1 cellular context compared by ENCODE assay signal in genomic region chr4:53377319-53378170, GRCh38.
TF ChIP-seq lines count a peak whose summit lies in the region.

Gene FIP1L1, plus strand, starts transcription at chr4:53377641. Its CDS starts 198 bp downstream, at chr4:53377839.

TF ChIP-seq in GM12878, 131 proteins besides CTCF, POLR2A, EP300 and RAD21 (continued from another document and continues in another):
- 0 out of 2 replicates have a peak, but pooled peaks have one; percentile 18 for TF ChIP-seq MLLT1 (IDR thresholded peaks at IDR 0.05)
- no peak for TF ChIP-seq E2F8 (IDR thresholded peaks at IDR 0.05; ENCODE audit: low read depth, partially characterized antibody)
- TF ChIP-seq LARP7 (IDR thresholded peaks at IDR 0.05) = peak; percentile 84
- peak; percentile 18; the same call in 1 of the 2 replicates for TF ChIP-seq RELB (IDR thresholded peaks at IDR 0.05; ENCODE audit: low read depth)
- TF ChIP-seq BCLAF1 (IDR thresholded peaks at IDR 0.05) = no peak
- 0 out of 2 replicates have a peak, but pooled peaks have one; percentile 15 for TF ChIP-seq MAX (IDR thresholded peaks at IDR 0.05; ENCODE audit: low read depth, low read length)
- TF ChIP-seq BHLHE40 (IDR thresholded peaks at IDR 0.05; ENCODE audit: borderline replicate concordance in 1 of 2, low read depth in 2 of 2, low read length in 1 of 2) = peak in 1 of 2 experiments; percentile 36; a peak in 3 of 4 replicates
- no peak for TF ChIP-seq SMARCA5 (IDR thresholded peaks at IDR 0.05)
- peak; percentile 90 for TF ChIP-seq NRF1 (conservative IDR thresholded peaks at IDR 0.05; ENCODE audit: low read depth, low read length)
- TF ChIP-seq ATF3 (IDR thresholded peaks at IDR 0.05; ENCODE audit: borderline replicate concordance, extremely low read depth, low read depth, low read length) = no peak
- no peak; the same call in 1 of the 2 replicates for TF ChIP-seq NR2C1 (IDR thresholded peaks at IDR 0.05)
- TF ChIP-seq ELK1 (IDR thresholded peaks at IDR 0.05; ENCODE audit: low read depth, low read length) = 0 out of 2 replicates have a peak, but pooled peaks have one; percentile 45
- no peak for TF ChIP-seq MEF2A (IDR thresholded peaks at IDR 0.05; ENCODE audit: insufficient read depth, low read depth, low read length)
- peak; percentile 67; the same call in 1 of the 2 replicates for TF ChIP-seq ZBTB11 (CRISPR knock-in tag; IDR thresholded peaks at IDR 0.05)
- no peak for TF ChIP-seq FOXM1 (IDR thresholded peaks at IDR 0.05; ENCODE audit: low read depth, low read length)
- TF ChIP-seq SRF (IDR thresholded peaks at IDR 0.05; ENCODE audit: low read depth in 2 of 2, low read length in 2 of 2) = no peak
- TF ChIP-seq BCL11A (IDR thresholded peaks at IDR 0.05; ENCODE audit: low read depth, low read length) = no peak
- TF ChIP-seq CHD4 (IDR thresholded peaks at IDR 0.05) = no peak
- TF ChIP-seq KAT2A (conservative IDR thresholded peaks at IDR 0.05; ENCODE audit: control insufficient read depth, low read depth, low read length) = no peak
- no peak for TF ChIP-seq PRDM15 (CRISPR knock-in tag; IDR thresholded peaks at IDR 0.05)
- TF ChIP-seq NFXL1 (IDR thresholded peaks at IDR 0.05; ENCODE audit: borderline replicate concordance) = no peak
- TF ChIP-seq HDAC6 (IDR thresholded peaks at IDR 0.05; ENCODE audit: unreplicated experiment) = no peak
- TF ChIP-seq PAX5 (IDR thresholded peaks at IDR 0.05; ENCODE audit: borderline replicate concordance, low read depth, low read length) = no peak
- 0 out of 2 replicates have a peak, but pooled peaks have one; percentile 16 for TF ChIP-seq RUNX3 (IDR thresholded peaks at IDR 0.05; ENCODE audit: low read length)
- no peak for TF ChIP-seq BCL3 (IDR thresholded peaks at IDR 0.05; ENCODE audit: borderline replicate concordance, insufficient read depth, low read depth, low read length, poor library complexity, severe bottlenecking)
- no peak for TF ChIP-seq NR2C2 (IDR thresholded peaks at IDR 0.05; ENCODE audit: borderline replicate concordance, control insufficient read depth, insufficient read length, low read depth)
- TF ChIP-seq PBX3 (IDR thresholded peaks at IDR 0.05; ENCODE audit: insufficient replicate concordance, low read depth, low read length) = no peak
- TF ChIP-seq NFYA (IDR thresholded peaks at IDR 0.05; ENCODE audit: borderline replicate concordance, low read depth, low read length) = no peak
- TF ChIP-seq IRF5 (IDR thresholded peaks at IDR 0.05; ENCODE audit: borderline replicate concordance) = no peak
- TF ChIP-seq RAD51 (IDR thresholded peaks at IDR 0.05) = no peak
